In genomic region chr10:21212275-21212674, GRCh38 we compare ENCODE assay signal across 22 cellular contexts.
DNase-seq lines count a peak whose midpoint lies in the region; ATAC-seq, FAIRE-seq and TF ChIP-seq lines count a peak whose summit lies in the region.
"Had no signal": no experiment of that assay in that cellular context is flagged by ENCODE, and none has a peak within 500 bp of the region (broad histone marks: within the 10 kb centered on the region; RNA-seq: fewer than 3 reads in every experiment).

No MANE protein-coding gene starts in this region.

- no peaks in the 10 kb centered on the region for H3K4me1 Mint-ChIP-seq in stimulated activated memory B cell treated with anti-CD40 and anti-IgM and Interleukin-4, amounts not matched to agents 10 μg/mL and 1 μg/mL and 100 μg/mL, for 72 hours

- H3K4me3 Mint-ChIP-seq in stimulated activated memory B cell treated with anti-CD40 and anti-IgM and Interleukin-4, amounts not matched to agents 10 μg/mL and 1 μg/mL and 100 μg/mL, for 72 hours: no peak overlapping the region
- H3K4me3 Mint-ChIP-seq: T-helper 1 cell treated with Interleukin-12 subunit alpha and Interleukin-12 subunit beta and Interleukin-4 antibody, amounts not matched to agents 30 μg/mL and 1 μg/mL, for 36 hours had no signal

- peak overlapping the region; percentile 26 to 43 for H3K4me3 ChIP-seq in neutrophil (ENCODE audit: low read depth in 1 of 2, low read length in 1 of 2)
- H3K4me3 ChIP-seq: PC-9, SJCRH30 had no signal

- no peak overlapping the region for H3K27ac Mint-ChIP-seq in stimulated activated memory B cell treated with anti-CD40 and anti-IgM and Interleukin-4, amounts not matched to agents 10 μg/mL and 1 μg/mL and 100 μg/mL, for 72 hours
- H3K27ac Mint-ChIP-seq: T-helper 1 cell treated with Interleukin-12 subunit alpha and Interleukin-12 subunit beta and Interleukin-4 antibody, amounts not matched to agents 30 μg/mL and 1 μg/mL, for 36 hours had no signal

- no peak for ATAC-seq in stimulated activated memory B cell treated with anti-CD40 and anti-IgM and Interleukin-4, amounts not matched to agents 10 μg/mL and 1 μg/mL and 100 μg/mL, for 72 hours

- FAIRE-seq in HTR-8/SVneo (lab: Jason Lieb, UNC): no peak
- FAIRE-seq: GM19239 had no signal

- H3K36me3 Mint-ChIP-seq in stimulated activated memory B cell treated with anti-CD40 and anti-IgM and Interleukin-4, amounts not matched to agents 10 μg/mL and 1 μg/mL and 100 μg/mL, for 72 hours: no peaks in the 10 kb centered on the region

- H3K4me1 ChIP-seq in neutrophil (ENCODE audit: control insufficient read depth in 1 of 2, insufficient read depth in 1 of 2, low read depth in 1 of 2, low read length in 1 of 2): peaks cover 54 to 65% of the 10 kb centered on the region in 2 experiments
- H3K4me1 ChIP-seq: SJCRH30 had no signal

- TF ChIP-seq CTCF in neutrophil (IDR thresholded peaks at IDR 0.05): no peak

- no peaks in the 10 kb centered on the region for H3K27me3 Mint-ChIP-seq in stimulated activated memory B cell treated with anti-CD40 and anti-IgM and Interleukin-4, amounts not matched to agents 10 μg/mL and 1 μg/mL and 100 μg/mL, for 72 hours

- H3K27ac ChIP-seq in neutrophil: peak overlapping the region; percentile 78
- H3K27ac ChIP-seq: C4-2B, PC-9, SJCRH30 had no signal

- DNase-seq in GF-D8 (lab: John Stamatoyannopoulos, UW) (peak; percentile 37), MV-4-11 (lab: John Stamatoyannopoulos, UW) (peak; percentile 85), OCI-M1 (lab: John Stamatoyannopoulos, UW) (peak; percentile 35), HTR-8/SVneo (ENCODE audit: insufficient read length, low spot score) (no peak), kidney tubule cell (ENCODE audit: low spot score) (no peak)
- DNase-seq: GDM1; IMR-90; Karpas-422; NCI-H1105; NCI-H146; NCI-H2029; NCI-H2227 treated with DMSO at 0.1 percent for 48 hours; NCI-H510A; NCI-H774; NK-92 treated with Interleukin-12 subunit alpha and Interleukin-12 subunit beta, amount 100 ng/mL, for 24 hours; PC-9 had no signal

- H3K9me3 ChIP-seq in neutrophil: no peaks in the 10 kb centered on the region
- H3K9me3 ChIP-seq: SJCRH30 had no signal

- no peaks in the 10 kb centered on the region for H3K36me3 ChIP-seq in neutrophil
- H3K36me3 ChIP-seq: SJCRH30 had no signal

- no peaks in the 10 kb centered on the region for H3K9me3 Mint-ChIP-seq in stimulated activated memory B cell treated with anti-CD40 and anti-IgM and Interleukin-4, amounts not matched to agents 10 μg/mL and 1 μg/mL and 100 μg/mL, for 72 hours
- H3K9me3 Mint-ChIP-seq: T-helper 1 cell treated with Interleukin-12 subunit alpha and Interleukin-12 subunit beta and Interleukin-4 antibody, amounts not matched to agents 30 μg/mL and 1 μg/mL, for 36 hours had no signal

- H3K27me3 ChIP-seq in neutrophil: no peaks in the 10 kb centered on the region
- H3K27me3 ChIP-seq: SJCRH30 had no signal

Comparison
In these comparisons a context has a peak if more than half of its experiments do, and no peak if none do; other contexts are left out.
1. DNase-seq: peak in GF-D8 (single experiment), MV-4-11 (single experiment) and OCI-M1 (single experiment); none in HTR-8/SVneo (single experiment) and kidney tubule cell (single experiment).